In the genomic region with DNA sequence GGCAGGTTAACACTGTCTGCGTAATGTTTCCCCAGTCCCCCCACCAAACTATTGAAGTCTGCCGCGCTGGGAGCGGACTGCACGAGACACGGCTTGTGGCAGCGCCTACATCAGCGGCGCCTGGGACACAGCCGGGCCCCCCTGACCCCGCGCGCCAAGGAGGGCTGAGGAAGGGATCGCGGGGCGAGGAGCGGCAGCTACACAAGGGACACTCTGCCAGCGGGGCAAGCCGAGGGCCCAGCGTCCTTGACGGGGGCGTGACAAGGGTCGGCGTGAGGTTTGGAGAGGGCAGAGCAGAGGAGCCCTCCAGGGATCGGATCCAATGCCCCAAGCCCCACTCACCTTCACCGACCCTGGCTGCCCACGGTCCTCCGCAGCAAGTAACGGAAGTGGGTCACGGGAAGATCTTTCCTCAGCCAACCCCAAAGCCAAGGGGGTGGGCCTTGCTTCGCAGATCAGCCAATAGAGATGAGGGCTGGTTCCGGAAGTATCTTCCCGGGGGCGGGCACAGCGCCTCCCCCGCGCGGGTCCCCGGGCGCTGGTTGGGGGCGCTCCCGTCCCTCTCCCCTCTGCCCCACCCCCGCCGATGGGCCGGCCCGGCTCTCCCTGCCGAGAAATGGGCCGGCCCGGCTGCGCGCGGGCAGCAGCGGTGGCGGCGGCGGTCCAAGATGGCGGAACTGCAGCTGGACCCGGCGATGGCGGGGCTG, we compare ENCODE assay signal across 8 cellular contexts. TPM values are rescaled to one million over a fixed set of nuclear protein-coding genes. Genes with fewer than 3 reads are reported as not detected.
DNase-seq lines count a peak whose midpoint lies in the region; ATAC-seq and TF ChIP-seq lines count a peak whose summit lies in the region.

A gene (minus strand): TSS at position 387 of the 707 bp plus-strand sequence. CDS start 4,319 bp downstream, outside the sequence.
A gene with protein sequence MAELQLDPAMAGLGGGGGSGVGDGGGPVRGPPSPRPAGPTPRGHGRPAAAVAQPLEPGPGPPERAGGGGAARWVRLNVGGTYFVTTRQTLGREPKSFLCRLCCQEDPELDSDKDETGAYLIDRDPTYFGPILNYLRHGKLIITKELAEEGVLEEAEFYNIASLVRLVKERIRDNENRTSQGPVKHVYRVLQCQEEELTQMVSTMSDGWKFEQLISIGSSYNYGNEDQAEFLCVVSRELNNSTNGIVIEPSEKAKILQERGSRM (plus strand): TSS at position 643 of the 707 bp plus-strand sequence. CDS start 26 bp downstream, at position 669.

- H3K4me3 Mint-ChIP-seq in WTC11: peak within 1 kb of the TSS; percentile 99
- peak within 1 kb of the TSS; percentile 94 to 95 (median 95) for H3K4me3 Mint-ChIP-seq in immature natural killer cell

- H3K27me3 Mint-ChIP-seq in WTC11 (ENCODE audit: low read depth) (no peaks in the 10 kb centered on the region), immature natural killer cell (ENCODE audit: low read depth in 3 of 3) (peaks cover 0 to 4% (median 0%) of the 10 kb centered on the region in 3 donors)

- POLR2A ChIA-PET in AG04449 (lab: Yijun Ruan, JAX): interaction anchor here (1.5 to 3.3 kb wide), 3 partner anchors 12 to 34 kb away, joined by 4 to 18 read pairs (median 8); a partner anchor contains a TSS
- POLR2A ChIA-PET in WTC11 (lab: Charles Lee): interaction anchor here (0.7 to 2.3 kb wide), 6 partner anchors 10 to 174 kb away, joined by 3 to 9 read pairs (median 3); a partner anchor contains a TSS

- H3K4me1 Mint-ChIP-seq in WTC11: peaks cover 44% of the 10 kb centered on the region
- H3K4me1 Mint-ChIP-seq in immature natural killer cell: peaks cover 36 to 49% of the 10 kb centered on the region in 2 donors

- H3K4me3 ChIP-seq in AG04449 (ENCODE audit: low read depth, low read length) (peak within 1 kb of the TSS; percentile 99), cardiac fibroblast (replicated peaks in 1 of 2; ENCODE audit: low read depth in 2 of 2, low read length in 2 of 2) (peak within 1 kb of the TSS; percentile 98 to 100)

- ATAC-seq in GM18907 (IDR thresholded peaks at IDR 0.05; ENCODE audit: unreplicated experiment): peak; percentile 94
- ATAC-seq in HG03159 (IDR thresholded peaks at IDR 0.05; ENCODE audit: unreplicated experiment): peak; percentile 94
- ATAC-seq in WTC11: peak; percentile 95

- H3K9me3 Mint-ChIP-seq in WTC11 (no peaks in the 10 kb centered on the region), immature natural killer cell (no peaks in the 10 kb centered on the region)

- CTCF ChIA-PET in AG04449 (lab: Yijun Ruan, JAX) (interaction anchor here (1.0 to 5.2 kb wide), 4 partner anchors 14 to 160 kb away, joined by 3 to 52 read pairs (median 9); no protein-coding TSS in a partner anchor), WTC11 (lab: Charles Lee) (interaction anchor here (0.6 to 2.4 kb wide), 12 partner anchors 8 to 224 kb away, joined by 3 to 13 read pairs (median 4); a partner anchor contains a TSS)

- peak; percentile 77 for DNase-seq in AG04449 (ENCODE audit: low read depth, low spot score)
- DNase-seq in NCI-H2227 treated with DMSO at 0.1 percent for 48 hours (lab: John Stamatoyannopoulos, UW): peak; percentile 97
- peak; percentile 97 for DNase-seq in WTC11 (ENCODE audit: low spot score)
- peak; percentile 97 to 98 for DNase-seq in cardiac fibroblast (ENCODE audit: low read depth in 2 of 2)
- peak; percentile 94 to 96 (median 94) for DNase-seq in immature natural killer cell
- peak; percentile 92 for DNase-seq in smooth muscle cell of the brain vasculature (ENCODE audit: low read depth, low spot score)

- TF ChIP-seq CTCF in AG04449 (IDR thresholded peaks at IDR 0.05; ENCODE audit: insufficient read depth, low read length, missing control alignments) (no peak), WTC11 (IDR thresholded peaks at IDR 0.05) (no peak), cardiac fibroblast (IDR thresholded peaks at IDR 0.05; ENCODE audit: low read depth, low read length) (no peak)

- peaks cover 27% of the 10 kb centered on the region for H3K36me3 Mint-ChIP-seq in WTC11
- H3K36me3 Mint-ChIP-seq in immature natural killer cell: peaks cover 5 to 8% (median 5%) of the 10 kb centered on the region in 3 donors

- peak within 1 kb of the TSS; percentile 96 for H3K27ac Mint-ChIP-seq in WTC11
- H3K27ac Mint-ChIP-seq in immature natural killer cell: peak within 1 kb of the TSS; percentile 89 to 97 (median 94)

TF ChIP-seq in WTC11, 78 proteins besides CTCF, POLR2A, EP300 and RAD21 (continues in another document):
- TF ChIP-seq, protein P1, sequence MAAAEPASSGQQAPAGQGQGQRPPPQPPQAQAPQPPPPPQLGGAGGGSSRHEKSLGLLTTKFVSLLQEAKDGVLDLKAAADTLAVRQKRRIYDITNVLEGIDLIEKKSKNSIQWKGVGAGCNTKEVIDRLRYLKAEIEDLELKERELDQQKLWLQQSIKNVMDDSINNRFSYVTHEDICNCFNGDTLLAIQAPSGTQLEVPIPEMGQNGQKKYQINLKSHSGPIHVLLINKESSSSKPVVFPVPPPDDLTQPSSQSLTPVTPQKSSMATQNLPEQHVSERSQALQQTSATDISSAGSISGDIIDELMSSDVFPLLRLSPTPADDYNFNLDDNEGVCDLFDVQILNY (CRISPR knock-in tag; IDR thresholded peaks at IDR 0.05): peak; percentile 19
- TF ChIP-seq, protein P2, sequence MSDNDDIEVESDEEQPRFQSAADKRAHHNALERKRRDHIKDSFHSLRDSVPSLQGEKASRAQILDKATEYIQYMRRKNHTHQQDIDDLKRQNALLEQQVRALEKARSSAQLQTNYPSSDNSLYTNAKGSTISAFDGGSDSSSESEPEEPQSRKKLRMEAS (CRISPR knock-in tag; IDR thresholded peaks at IDR 0.05): peak; percentile 81
- TF ChIP-seq, protein P3, sequence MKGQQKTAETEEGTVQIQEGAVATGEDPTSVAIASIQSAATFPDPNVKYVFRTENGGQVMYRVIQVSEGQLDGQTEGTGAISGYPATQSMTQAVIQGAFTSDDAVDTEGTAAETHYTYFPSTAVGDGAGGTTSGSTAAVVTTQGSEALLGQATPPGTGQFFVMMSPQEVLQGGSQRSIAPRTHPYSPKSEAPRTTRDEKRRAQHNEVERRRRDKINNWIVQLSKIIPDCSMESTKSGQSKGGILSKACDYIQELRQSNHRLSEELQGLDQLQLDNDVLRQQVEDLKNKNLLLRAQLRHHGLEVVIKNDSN (CRISPR knock-in tag; IDR thresholded peaks at IDR 0.05): no peak; the same call in 1 of the 2 replicates
- TF ChIP-seq, protein P4, sequence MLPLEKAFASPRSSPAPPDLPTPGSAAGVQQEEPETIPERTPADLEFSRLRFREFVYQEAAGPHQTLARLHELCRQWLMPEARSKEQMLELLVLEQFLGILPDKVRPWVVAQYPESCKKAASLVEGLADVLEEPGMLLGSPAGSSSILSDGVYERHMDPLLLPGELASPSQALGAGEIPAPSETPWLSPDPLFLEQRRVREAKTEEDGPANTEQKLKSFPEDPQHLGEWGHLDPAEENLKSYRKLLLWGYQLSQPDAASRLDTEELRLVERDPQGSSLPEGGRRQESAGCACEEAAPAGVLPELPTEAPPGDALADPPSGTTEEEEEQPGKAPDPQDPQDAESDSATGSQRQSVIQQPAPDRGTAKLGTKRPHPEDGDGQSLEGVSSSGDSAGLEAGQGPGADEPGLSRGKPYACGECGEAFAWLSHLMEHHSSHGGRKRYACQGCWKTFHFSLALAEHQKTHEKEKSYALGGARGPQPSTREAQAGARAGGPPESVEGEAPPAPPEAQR (CRISPR knock-in tag; IDR thresholded peaks at IDR 0.05): no peak
- TF ChIP-seq ZNF219 (CRISPR knock-in tag; IDR thresholded peaks at IDR 0.05; ENCODE audit: borderline replicate concordance) (peak; percentile 54; the same call in 1 of the 2 replicates), ZNF671 (CRISPR knock-in tag; IDR thresholded peaks at IDR 0.05) (no peak), ZNF121 (CRISPR knock-in tag; IDR thresholded peaks at IDR 0.05) (no peak), GABPB1 (CRISPR knock-in tag; IDR thresholded peaks at IDR 0.05) (peak; percentile 68), ZNF423 (CRISPR knock-in tag; IDR thresholded peaks at IDR 0.05) (no peak), NR3C1 (CRISPR knock-in tag; conservative IDR thresholded peaks at IDR 0.05; ENCODE audit: low read depth) (no peak)
- TF ChIP-seq, protein P5, sequence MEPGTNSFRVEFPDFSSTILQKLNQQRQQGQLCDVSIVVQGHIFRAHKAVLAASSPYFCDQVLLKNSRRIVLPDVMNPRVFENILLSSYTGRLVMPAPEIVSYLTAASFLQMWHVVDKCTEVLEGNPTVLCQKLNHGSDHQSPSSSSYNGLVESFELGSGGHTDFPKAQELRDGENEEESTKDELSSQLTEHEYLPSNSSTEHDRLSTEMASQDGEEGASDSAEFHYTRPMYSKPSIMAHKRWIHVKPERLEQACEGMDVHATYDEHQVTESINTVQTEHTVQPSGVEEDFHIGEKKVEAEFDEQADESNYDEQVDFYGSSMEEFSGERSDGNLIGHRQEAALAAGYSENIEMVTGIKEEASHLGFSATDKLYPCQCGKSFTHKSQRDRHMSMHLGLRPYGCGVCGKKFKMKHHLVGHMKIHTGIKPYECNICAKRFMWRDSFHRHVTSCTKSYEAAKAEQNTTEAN (CRISPR knock-in tag; IDR thresholded peaks at IDR 0.05): no peak
- TF ChIP-seq, protein P6, sequence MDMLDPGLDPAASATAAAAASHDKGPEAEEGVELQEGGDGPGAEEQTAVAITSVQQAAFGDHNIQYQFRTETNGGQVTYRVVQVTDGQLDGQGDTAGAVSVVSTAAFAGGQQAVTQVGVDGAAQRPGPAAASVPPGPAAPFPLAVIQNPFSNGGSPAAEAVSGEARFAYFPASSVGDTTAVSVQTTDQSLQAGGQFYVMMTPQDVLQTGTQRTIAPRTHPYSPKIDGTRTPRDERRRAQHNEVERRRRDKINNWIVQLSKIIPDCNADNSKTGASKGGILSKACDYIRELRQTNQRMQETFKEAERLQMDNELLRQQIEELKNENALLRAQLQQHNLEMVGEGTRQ (CRISPR knock-in tag; IDR thresholded peaks at IDR 0.05): no peak
- TF ChIP-seq, protein P7, sequence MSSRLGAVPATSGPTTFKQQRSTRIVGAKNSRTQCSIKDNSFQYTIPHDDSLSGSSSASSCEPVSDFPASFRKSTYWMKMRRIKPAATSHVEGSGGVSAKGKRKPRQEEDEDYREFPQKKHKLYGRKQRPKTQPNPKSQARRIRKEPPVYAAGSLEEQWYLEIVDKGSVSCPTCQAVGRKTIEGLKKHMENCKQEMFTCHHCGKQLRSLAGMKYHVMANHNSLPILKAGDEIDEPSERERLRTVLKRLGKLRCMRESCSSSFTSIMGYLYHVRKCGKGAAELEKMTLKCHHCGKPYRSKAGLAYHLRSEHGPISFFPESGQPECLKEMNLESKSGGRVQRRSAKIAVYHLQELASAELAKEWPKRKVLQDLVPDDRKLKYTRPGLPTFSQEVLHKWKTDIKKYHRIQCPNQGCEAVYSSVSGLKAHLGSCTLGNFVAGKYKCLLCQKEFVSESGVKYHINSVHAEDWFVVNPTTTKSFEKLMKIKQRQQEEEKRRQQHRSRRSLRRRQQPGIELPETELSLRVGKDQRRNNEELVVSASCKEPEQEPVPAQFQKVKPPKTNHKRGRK (CRISPR knock-in tag; IDR thresholded peaks at IDR 0.05; ENCODE audit: borderline replicate concordance): no peak

RNA-seq across cellular contexts. Expression of the first gene that starts in this region (rescaled TPM):
- total RNA-seq in WTC11 (2021): 383 to 427 TPM (median 419 TPM) in 3 replicates
- polyA plus RNA-seq in immature natural killer cell: 100 to 1,000 TPM; 257 to 366 (median 261) TPM

RNA-seq across cellular contexts. Expression of the second gene that starts in this region (rescaled TPM):
- 31.3 to 34.0 TPM (median 32.8 TPM) in 3 replicates for total RNA-seq in WTC11 (2021)
- polyA plus RNA-seq in immature natural killer cell: 1 to 10 TPM; 2.3 to 6.0 (median 4.4) TPM

Comparison
In these comparisons a context has a peak if more than half of its experiments do, and no peak if none do; other contexts are left out.
1. Peak in every context shown above with its lines: DNase-seq, ATAC-seq and H3K4me3 ChIP-seq.